In the genomic region with DNA sequence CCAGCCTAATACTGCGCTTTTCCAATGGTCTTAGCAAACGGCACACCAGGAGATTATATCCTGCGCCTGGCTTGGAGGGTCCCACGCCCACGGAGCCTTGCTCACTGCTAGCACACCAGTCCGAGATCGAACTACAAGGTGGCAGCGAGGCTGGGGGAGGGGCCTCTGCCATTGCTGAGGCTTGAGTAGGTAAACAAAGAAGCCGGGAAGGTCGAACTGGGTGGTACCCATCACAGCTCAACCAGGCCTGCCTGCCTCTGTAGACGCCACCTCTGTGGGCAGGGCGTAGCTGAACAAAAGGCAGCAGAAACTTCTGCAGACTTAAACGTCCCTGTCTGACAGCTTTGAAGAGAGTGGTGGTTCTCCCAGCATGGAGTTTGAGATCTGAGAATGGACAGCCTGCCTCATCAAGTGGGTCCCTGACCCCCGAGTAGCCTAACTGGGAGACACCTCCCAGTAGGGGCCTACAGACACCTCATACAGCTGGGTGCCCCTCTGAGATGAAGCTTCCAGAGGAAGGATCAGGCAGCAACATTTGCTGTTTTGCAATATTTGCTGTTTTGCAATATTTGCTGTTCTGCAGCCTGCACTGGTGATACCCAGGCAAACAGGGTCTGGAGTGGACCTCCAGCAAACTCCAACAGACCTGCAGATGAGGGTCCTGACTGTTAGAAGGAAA, we compare ENCODE assay signal across 1 cellular context.
A peak's percentile ranks its signal among the peaks of the same experiment; 100 is the strongest.
TF ChIP-seq lines count a peak whose summit lies in the region.
"Not testable (repeated sequence)": the region's sequence is repeated elsewhere in the genome, so short reads cannot be mapped to it uniquely, and the experiment has no call there.

No MANE protein-coding gene starts in this region.

TF ChIP-seq in HepG2, 621 proteins besides CTCF, POLR2A, EP300 and RAD21 (continued from another document and continues in another):
- TF ChIP-seq, protein P1, sequence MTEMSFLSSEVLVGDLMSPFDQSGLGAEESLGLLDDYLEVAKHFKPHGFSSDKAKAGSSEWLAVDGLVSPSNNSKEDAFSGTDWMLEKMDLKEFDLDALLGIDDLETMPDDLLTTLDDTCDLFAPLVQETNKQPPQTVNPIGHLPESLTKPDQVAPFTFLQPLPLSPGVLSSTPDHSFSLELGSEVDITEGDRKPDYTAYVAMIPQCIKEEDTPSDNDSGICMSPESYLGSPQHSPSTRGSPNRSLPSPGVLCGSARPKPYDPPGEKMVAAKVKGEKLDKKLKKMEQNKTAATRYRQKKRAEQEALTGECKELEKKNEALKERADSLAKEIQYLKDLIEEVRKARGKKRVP (CRISPR knock-in tag; IDR thresholded peaks at IDR 0.05): peak in 1 of 2 experiments; percentile 69; a peak in 1 of 4 replicates
- TF ChIP-seq HNF4G (IDR thresholded peaks at IDR 0.05; ENCODE audit: borderline replicate concordance, low read depth, low read length); TCF12 (IDR thresholded peaks at IDR 0.05); FOXP1 (IDR thresholded peaks at IDR 0.05): not testable (repeated sequence)
- TF ChIP-seq HNF4G (CRISPR knock-in tag; IDR thresholded peaks at IDR 0.05; ENCODE audit: borderline replicate concordance, low read depth) (peak; percentile 28; the same call in 1 of the 2 replicates), ZFP90 (CRISPR knock-in tag; IDR thresholded peaks at IDR 0.05; ENCODE audit: borderline replicate concordance) (0 out of 2 replicates have a peak, but pooled peaks have one; percentile 55), ZMYM2 (CRISPR knock-in tag; IDR thresholded peaks at IDR 0.05) (peak; percentile 54; the same call in 1 of the 2 replicates), ZNF788 (CRISPR knock-in tag; IDR thresholded peaks at IDR 0.05; ENCODE audit: borderline replicate concordance) (peak; percentile 70; the same call in 1 of the 2 replicates), REPIN1 (CRISPR knock-in tag; IDR thresholded peaks at IDR 0.05; ENCODE audit: borderline replicate concordance, low read depth) (peak; percentile 72; the same call in 1 of the 2 replicates), TCF12 (CRISPR knock-in tag; IDR thresholded peaks at IDR 0.05) (peak; percentile 67; the same call in 1 of the 2 replicates), ZSCAN31 (CRISPR knock-in tag; IDR thresholded peaks at IDR 0.05; ENCODE audit: low read depth) (0 out of 2 replicates have a peak, but pooled peaks have one; percentile 61), ZNF703 (CRISPR knock-in tag; IDR thresholded peaks at IDR 0.05; ENCODE audit: borderline replicate concordance) (peak; percentile 66; the same call in 1 of the 2 replicates), MEF2D (CRISPR knock-in tag; IDR thresholded peaks at IDR 0.05) (0 out of 2 replicates have a peak, but pooled peaks have one; percentile 37), SIX4 (CRISPR knock-in tag; IDR thresholded peaks at IDR 0.05) (peak; percentile 69; the same call in 1 of the 2 replicates), ZNF891 (CRISPR knock-in tag; IDR thresholded peaks at IDR 0.05) (peak; percentile 30; the same call in 1 of the 2 replicates), KAT8 (CRISPR knock-in tag; IDR thresholded peaks at IDR 0.05) (peak; percentile 57; the same call in 1 of the 2 replicates), GATAD1 (CRISPR knock-in tag; IDR thresholded peaks at IDR 0.05) (0 out of 2 replicates have a peak, but pooled peaks have one; percentile 41), SKI (IDR thresholded peaks at IDR 0.05; ENCODE audit: partially characterized antibody) (peak; percentile 34), ZNF556 (CRISPR knock-in tag; IDR thresholded peaks at IDR 0.05; ENCODE audit: borderline replicate concordance) (peak; percentile 47; the same call in 1 of the 2 replicates), NCOA2 (CRISPR knock-in tag; IDR thresholded peaks at IDR 0.05) (peak; percentile 85), SOX5 (CRISPR knock-in tag; IDR thresholded peaks at IDR 0.05; ENCODE audit: borderline replicate concordance) (peak; percentile 49; the same call in 1 of the 2 replicates), NFKBIZ (CRISPR knock-in tag; IDR thresholded peaks at IDR 0.05) (peak; percentile 83; the same call in 1 of the 2 replicates), ZNF605 (CRISPR knock-in tag; IDR thresholded peaks at IDR 0.05) (0 out of 2 replicates have a peak, but pooled peaks have one; percentile 40), ZNF761 (CRISPR knock-in tag; conservative IDR thresholded peaks at IDR 0.05) (peak; percentile 66; the same call in 1 of the 2 replicates), ZNF746 (CRISPR knock-in tag; IDR thresholded peaks at IDR 0.05) (peak; percentile 84; the same call in 1 of the 2 replicates), FOXP1 (CRISPR knock-in tag; IDR thresholded peaks at IDR 0.05) (peak; percentile 82; the same call in 1 of the 2 replicates)
- TF ChIP-seq, protein P2, sequence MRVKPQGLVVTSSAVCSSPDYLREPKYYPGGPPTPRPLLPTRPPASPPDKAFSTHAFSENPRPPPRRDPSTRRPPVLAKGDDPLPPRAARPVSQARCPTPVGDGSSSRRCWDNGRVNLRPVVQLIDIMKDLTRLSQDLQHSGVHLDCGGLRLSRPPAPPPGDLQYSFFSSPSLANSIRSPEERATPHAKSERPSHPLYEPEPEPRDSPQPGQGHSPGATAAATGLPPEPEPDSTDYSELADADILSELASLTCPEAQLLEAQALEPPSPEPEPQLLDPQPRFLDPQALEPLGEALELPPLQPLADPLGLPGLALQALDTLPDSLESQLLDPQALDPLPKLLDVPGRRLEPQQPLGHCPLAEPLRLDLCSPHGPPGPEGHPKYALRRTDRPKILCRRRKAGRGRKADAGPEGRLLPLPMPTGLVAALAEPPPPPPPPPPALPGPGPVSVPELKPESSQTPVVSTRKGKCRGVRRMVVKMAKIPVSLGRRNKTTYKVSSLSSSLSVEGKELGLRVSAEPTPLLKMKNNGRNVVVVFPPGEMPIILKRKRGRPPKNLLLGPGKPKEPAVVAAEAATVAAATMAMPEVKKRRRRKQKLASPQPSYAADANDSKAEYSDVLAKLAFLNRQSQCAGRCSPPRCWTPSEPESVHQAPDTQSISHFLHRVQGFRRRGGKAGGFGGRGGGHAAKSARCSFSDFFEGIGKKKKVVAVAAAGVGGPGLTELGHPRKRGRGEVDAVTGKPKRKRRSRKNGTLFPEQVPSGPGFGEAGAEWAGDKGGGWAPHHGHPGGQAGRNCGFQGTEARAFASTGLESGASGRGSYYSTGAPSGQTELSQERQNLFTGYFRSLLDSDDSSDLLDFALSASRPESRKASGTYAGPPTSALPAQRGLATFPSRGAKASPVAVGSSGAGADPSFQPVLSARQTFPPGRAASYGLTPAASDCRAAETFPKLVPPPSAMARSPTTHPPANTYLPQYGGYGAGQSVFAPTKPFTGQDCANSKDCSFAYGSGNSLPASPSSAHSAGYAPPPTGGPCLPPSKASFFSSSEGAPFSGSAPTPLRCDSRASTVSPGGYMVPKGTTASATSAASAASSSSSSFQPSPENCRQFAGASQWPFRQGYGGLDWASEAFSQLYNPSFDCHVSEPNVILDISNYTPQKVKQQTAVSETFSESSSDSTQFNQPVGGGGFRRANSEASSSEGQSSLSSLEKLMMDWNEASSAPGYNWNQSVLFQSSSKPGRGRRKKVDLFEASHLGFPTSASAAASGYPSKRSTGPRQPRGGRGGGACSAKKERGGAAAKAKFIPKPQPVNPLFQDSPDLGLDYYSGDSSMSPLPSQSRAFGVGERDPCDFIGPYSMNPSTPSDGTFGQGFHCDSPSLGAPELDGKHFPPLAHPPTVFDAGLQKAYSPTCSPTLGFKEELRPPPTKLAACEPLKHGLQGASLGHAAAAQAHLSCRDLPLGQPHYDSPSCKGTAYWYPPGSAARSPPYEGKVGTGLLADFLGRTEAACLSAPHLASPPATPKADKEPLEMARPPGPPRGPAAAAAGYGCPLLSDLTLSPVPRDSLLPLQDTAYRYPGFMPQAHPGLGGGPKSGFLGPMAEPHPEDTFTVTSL (CRISPR knock-in tag; IDR thresholded peaks at IDR 0.05; ENCODE audit: borderline replicate concordance): peak; percentile 90
- TF ChIP-seq, protein P3, sequence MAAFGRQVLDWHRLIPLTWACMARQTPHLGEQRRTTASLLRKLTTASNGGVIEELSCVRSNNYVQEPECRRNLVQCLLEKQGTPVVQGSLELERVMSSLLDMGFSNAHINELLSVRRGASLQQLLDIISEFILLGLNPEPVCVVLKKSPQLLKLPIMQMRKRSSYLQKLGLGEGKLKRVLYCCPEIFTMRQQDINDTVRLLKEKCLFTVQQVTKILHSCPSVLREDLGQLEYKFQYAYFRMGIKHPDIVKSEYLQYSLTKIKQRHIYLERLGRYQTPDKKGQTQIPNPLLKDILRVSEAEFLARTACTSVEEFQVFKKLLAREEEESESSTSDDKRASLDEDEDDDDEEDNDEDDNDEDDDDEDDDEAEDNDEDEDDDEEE (CRISPR knock-in tag; IDR thresholded peaks at IDR 0.05): 0 out of 2 replicates have a peak, but pooled peaks have one; percentile 33
- TF ChIP-seq, protein P4, sequence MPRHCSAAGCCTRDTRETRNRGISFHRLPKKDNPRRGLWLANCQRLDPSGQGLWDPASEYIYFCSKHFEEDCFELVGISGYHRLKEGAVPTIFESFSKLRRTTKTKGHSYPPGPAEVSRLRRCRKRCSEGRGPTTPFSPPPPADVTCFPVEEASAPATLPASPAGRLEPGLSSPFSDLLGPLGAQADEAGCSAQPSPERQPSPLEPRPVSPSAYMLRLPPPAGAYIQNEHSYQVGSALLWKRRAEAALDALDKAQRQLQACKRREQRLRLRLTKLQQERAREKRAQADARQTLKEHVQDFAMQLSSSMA (CRISPR knock-in tag; IDR thresholded peaks at IDR 0.05): peak; percentile 54; the same call in 1 of the 2 replicates
- TF ChIP-seq, protein P5, sequence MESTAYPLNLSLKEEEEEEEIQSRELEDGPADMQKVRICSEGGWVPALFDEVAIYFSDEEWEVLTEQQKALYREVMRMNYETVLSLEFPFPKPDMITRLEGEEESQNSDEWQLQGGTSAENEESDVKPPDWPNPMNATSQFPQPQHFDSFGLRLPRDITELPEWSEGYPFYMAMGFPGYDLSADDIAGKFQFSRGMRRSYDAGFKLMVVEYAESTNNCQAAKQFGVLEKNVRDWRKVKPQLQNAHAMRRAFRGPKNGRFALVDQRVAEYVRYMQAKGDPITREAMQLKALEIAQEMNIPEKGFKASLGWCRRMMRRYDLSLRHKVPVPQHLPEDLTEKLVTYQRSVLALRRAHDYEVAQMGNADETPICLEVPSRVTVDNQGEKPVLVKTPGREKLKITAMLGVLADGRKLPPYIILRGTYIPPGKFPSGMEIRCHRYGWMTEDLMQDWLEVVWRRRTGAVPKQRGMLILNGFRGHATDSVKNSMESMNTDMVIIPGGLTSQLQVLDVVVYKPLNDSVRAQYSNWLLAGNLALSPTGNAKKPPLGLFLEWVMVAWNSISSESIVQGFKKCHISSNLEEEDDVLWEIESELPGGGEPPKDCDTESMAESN (CRISPR knock-in tag; conservative IDR thresholded peaks at IDR 0.05): peak; percentile 77
- TF ChIP-seq, protein P6, sequence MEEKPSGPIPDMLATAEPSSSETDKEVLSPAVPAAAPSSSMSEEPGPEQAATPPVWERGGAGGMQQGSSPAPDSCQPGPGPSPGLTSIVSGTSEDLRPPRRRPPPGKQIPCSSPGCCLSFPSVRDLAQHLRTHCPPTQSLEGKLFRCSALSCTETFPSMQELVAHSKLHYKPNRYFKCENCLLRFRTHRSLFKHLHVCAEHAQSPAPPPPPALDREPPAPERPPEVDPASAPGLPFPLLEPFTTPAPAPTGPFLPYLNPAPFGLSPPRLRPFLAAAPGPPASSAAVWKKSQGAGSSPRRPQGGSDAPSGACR (CRISPR knock-in tag; IDR thresholded peaks at IDR 0.05): peak; percentile 83; the same call in 1 of the 2 replicates
- TF ChIP-seq, protein P7, sequence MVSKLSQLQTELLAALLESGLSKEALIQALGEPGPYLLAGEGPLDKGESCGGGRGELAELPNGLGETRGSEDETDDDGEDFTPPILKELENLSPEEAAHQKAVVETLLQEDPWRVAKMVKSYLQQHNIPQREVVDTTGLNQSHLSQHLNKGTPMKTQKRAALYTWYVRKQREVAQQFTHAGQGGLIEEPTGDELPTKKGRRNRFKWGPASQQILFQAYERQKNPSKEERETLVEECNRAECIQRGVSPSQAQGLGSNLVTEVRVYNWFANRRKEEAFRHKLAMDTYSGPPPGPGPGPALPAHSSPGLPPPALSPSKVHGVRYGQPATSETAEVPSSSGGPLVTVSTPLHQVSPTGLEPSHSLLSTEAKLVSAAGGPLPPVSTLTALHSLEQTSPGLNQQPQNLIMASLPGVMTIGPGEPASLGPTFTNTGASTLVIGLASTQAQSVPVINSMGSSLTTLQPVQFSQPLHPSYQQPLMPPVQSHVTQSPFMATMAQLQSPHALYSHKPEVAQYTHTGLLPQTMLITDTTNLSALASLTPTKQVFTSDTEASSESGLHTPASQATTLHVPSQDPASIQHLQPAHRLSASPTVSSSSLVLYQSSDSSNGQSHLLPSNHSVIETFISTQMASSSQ (IDR thresholded peaks at IDR 0.05; ENCODE audit: low read depth): not testable (repeated sequence)
- TF ChIP-seq, protein P7 (CRISPR knock-in tag; IDR thresholded peaks at IDR 0.05; ENCODE audit: borderline replicate concordance): peak; percentile 48; the same call in 1 of the 2 replicates
- TF ChIP-seq, protein P8, sequence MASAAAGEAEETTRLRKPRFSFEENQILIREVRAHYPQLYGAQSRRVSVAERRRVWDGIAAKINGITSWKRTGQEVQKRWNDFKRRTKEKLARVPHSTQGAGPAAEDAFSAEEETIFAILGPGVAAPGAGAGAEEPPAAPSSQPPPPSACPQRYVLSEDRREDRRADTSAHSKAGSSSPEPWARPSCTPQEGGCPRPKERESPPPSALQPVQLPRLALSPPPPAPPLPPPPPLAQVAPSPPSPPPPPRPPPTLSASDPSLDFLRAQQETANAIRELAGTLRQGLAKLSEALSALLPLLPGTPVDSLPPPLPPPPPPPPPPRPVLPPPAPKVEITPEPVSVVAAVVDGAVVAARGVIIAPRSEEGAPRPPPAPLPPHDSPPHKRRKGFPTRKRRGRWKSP (CRISPR knock-in tag; IDR thresholded peaks at IDR 0.05): peak; percentile 45; the same call in 1 of the 2 replicates
